21 cellular contexts compared by ENCODE assay signal in the genomic region with DNA sequence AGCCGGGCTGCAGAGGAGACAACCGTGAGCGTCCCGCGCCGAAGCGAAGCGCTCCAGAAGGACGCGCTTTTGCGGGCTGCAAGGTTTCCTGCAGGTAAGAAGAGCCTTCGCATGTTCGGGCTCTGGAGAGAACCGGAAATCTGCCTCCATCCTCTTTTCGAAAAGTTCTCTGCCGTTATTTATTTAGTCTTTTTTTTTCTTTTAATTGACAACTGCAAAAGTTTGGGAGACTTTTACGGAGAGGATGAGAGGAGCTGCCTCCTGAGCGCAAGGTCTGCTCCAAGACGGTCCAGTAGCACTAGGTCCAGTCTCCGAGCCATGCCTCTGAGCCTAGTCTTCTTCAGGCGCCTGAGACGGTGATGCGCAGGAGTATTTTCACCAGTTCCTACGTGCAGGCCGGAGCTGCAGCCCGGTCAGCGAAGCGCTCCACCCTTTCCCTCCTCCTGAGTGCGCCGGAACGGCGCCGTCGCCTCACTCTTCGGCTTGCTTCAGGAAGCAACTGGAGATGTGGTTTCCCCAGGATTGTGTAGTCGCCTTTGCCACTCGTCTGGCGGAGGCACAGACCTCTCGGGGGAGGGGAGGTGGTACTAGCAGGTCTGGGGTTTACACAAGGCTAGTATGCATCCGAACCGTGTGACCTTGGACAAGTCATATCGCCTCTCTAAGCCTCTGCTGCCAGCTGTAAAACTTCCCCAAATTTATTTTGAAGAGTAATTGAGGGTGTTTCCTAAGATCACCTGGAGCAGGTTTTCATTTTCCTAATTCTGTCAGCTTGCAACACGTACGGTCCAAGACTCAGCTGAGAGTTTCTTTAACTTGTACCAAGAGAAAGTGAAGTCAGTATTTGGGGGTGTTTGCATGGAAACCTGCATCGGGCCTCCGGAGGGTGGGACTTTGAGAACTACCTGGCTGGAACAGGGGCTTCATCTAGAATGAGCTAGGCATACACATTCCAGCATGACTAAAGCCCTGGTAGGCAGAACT. TPM values are rescaled to one million over a fixed set of nuclear protein-coding genes. Genes with fewer than 3 reads are reported as not detected.
DNase-seq lines count a peak whose midpoint lies in the region; ATAC-seq, FAIRE-seq and TF ChIP-seq lines count a peak whose summit lies in the region.
"Had no signal": no experiment of that assay in that cellular context is flagged by ENCODE, and none has a peak within 500 bp of the region (broad histone marks: within the 10 kb centered on the region; RNA-seq: fewer than 3 reads in every experiment).

No MANE protein-coding gene starts in this region.

- H3K9me3 ChIP-seq in Panc1 (ENCODE audit: control insufficient read depth, insufficient read depth, low read depth, low read length) (no peaks in the 10 kb centered on the region), endothelial cell of umbilical vein (replicated peaks; ENCODE audit: control insufficient read depth, insufficient read depth, low read length) (no peaks in the 10 kb centered on the region), neural progenitor cell (ENCODE audit: low read depth) (no peaks in the 10 kb centered on the region), pancreas (no peaks in the 10 kb centered on the region)
- H3K9me3 ChIP-seq: Caco-2, SJCRH30 had no signal

- no peak for FAIRE-seq in endothelial cell of umbilical vein (lab: Jason Lieb, UNC)
- FAIRE-seq in pancreas (lab: Jason Lieb, UNC): no peak

- peak; percentile 27; the same call in 1 of the 2 replicates for ATAC-seq in Panc1
- no peak for ATAC-seq in pancreas

- H3F3A ChIP-seq in neural progenitor cell (ENCODE audit: low read depth): peaks cover 30% of the 10 kb centered on the region

- DNase-seq in H7: peak; percentile 59
- DNase-seq in Panc1 (ENCODE audit: low read depth, low spot score): no peak
- DNase-seq in endothelial cell of umbilical vein (ENCODE audit: low read depth, low spot score): no peak
- DNase-seq in neural progenitor cell (ENCODE audit: low spot score): peak; percentile 64
- no peak for DNase-seq in AG20443 (ENCODE audit: low spot score)
- DNase-seq in MV-4-11 (lab: John Stamatoyannopoulos, UW): no peak
- DNase-seq in pancreas: no peak
- DNase-seq: Caco-2; CD4-positive, CD25-positive, alpha-beta regulatory T cell; DMS153; HFFc6; IMR-90; NCI-H1105 treated with DMSO at 0.1 percent for 48 hours; NCI-H187; NCI-H526 treated with DMSO at 0.1 percent for 48 hours; NK-92 treated with Interleukin-12 subunit alpha and Interleukin-12 subunit beta, amount 100 ng/mL, for 24 hours; SJCRH30 had no signal

- no peak for TF ChIP-seq POLR2A in endothelial cell of umbilical vein (IDR thresholded peaks at IDR 0.05; ENCODE audit: low read depth, low read length)

- H3K4me2 ChIP-seq in endothelial cell of umbilical vein (ENCODE audit: insufficient read depth, low read length): no peak overlapping the region
- no peak overlapping the region for H3K4me2 ChIP-seq in neural progenitor cell

- H4K20me1 ChIP-seq in endothelial cell of umbilical vein (replicated peaks; ENCODE audit: control insufficient read depth, extremely low read depth, insufficient read depth, low read length) (no peaks in the 10 kb centered on the region), neural progenitor cell (ENCODE audit: low read depth) (peaks cover 88% of the 10 kb centered on the region)

- H3K36me3 ChIP-seq in H7 (replicated peaks; ENCODE audit: control insufficient read depth, insufficient read depth, low read length) (no peaks in the 10 kb centered on the region), Panc1 (ENCODE audit: control insufficient read depth, insufficient read depth, low read length) (no peaks in the 10 kb centered on the region), endothelial cell of umbilical vein (ENCODE audit: control insufficient read depth in 2 of 2, extremely low read depth in 1 of 2, insufficient read depth in 2 of 2, low read length in 2 of 2) (no peaks in the 10 kb centered on the region), neural progenitor cell (no peaks in the 10 kb centered on the region), pancreas (no peaks in the 10 kb centered on the region)
- H3K36me3 ChIP-seq: SJCRH30 had no signal

- CTCF ChIA-PET in Panc1 (lab: Charles Lee): no interaction called here
- CTCF ChIA-PET in endothelial cell of umbilical vein (lab: Charles Lee): no interaction called here

- no peak overlapping the region for H3K27ac Mint-ChIP-seq in neural progenitor cell
- H3K27ac Mint-ChIP-seq: B cell; CD4-positive, CD25-positive, alpha-beta regulatory T cell; HFFc6 had no signal

- H3K4me1 ChIP-seq in Panc1 (ENCODE audit: control insufficient read depth, insufficient read depth, low read length): no peaks in the 10 kb centered on the region; the same call in 1 of the 2 replicates
- no peaks in the 10 kb centered on the region for H3K4me1 ChIP-seq in endothelial cell of umbilical vein (ENCODE audit: control insufficient read depth, extremely low read depth, insufficient read depth, low read length)
- peaks cover 26% of the 10 kb centered on the region for H3K4me1 ChIP-seq in neural progenitor cell
- peaks cover 0 to 11% (median 0%) of the 10 kb centered on the region in 3 donors for H3K4me1 ChIP-seq in pancreas
- H3K4me1 ChIP-seq: Caco-2, SJCRH30 had no signal

- 4 to 5% methylated on average over 46 of the region's 46 CpGs for WGBS in pancreas, 2 donors

- H3K4me3 Mint-ChIP-seq in neural progenitor cell: no peak overlapping the region
- H3K4me3 Mint-ChIP-seq: B cell; CD4-positive, CD25-positive, alpha-beta regulatory T cell; HFFc6 had no signal

- BruUV-seq in Panc1 (replicated peaks; lab: Mats Ljungman, UMichigan) (no TSS peak), endothelial cell of umbilical vein (replicated peaks; lab: Mats Ljungman, UMichigan) (no TSS peak)

- in situ Hi-C loops in Panc1 (cut with HindIII; ENCODE audit: low pct_unique_long_range_greater_than_20kb, low sequenced_read_pairs): no loop called here

- no peak for TF ChIP-seq CTCF in Panc1 (IDR thresholded peaks at IDR 0.05)
- no peak for TF ChIP-seq CTCF in endothelial cell of umbilical vein (IDR thresholded peaks at IDR 0.05; ENCODE audit: extremely low read depth in 1 of 2, insufficient read depth in 1 of 2, low read depth in 1 of 2, low read length in 2 of 2)
- no peak for TF ChIP-seq CTCF in neural progenitor cell (IDR thresholded peaks at IDR 0.05)
- TF ChIP-seq CTCF in pancreas (IDR thresholded peaks at IDR 0.05): no peak

- H3K27ac ChIP-seq in Panc1 (ENCODE audit: low read length) (no peak overlapping the region), endothelial cell of umbilical vein (ENCODE audit: insufficient read depth, low read depth, low read length) (no peak overlapping the region), neural progenitor cell (no peak overlapping the region), pancreas (no peak overlapping the region)
- H3K27ac ChIP-seq: SJCRH30 had no signal

- intact Hi-C loops in Panc1 (cut with micrococcal nuclease; ENCODE audit: unreplicated experiment): no loop called here
- intact Hi-C loops in endothelial cell of umbilical vein (cut with micrococcal nuclease): no loop called here
- intact Hi-C loops in pancreas (cut with DNase I): no loop called here

- H3K79me2 ChIP-seq in endothelial cell of umbilical vein (ENCODE audit: control insufficient read depth, insufficient read depth, low read length) (no peaks in the 10 kb centered on the region), neural progenitor cell (ENCODE audit: low read depth) (no peaks in the 10 kb centered on the region)

- dilution Hi-C loops in endothelial cell of umbilical vein (cut with MboI; ENCODE audit: extremely low pct_ligation_motif_present, low sequenced_read_pairs): no loop called here

- H3K27me3 Mint-ChIP-seq in neural progenitor cell (ENCODE audit: insufficient read depth, low read depth): peaks cover 91% of the 10 kb centered on the region

- peaks cover 24% of the 10 kb centered on the region for H3K4me1 Mint-ChIP-seq in neural progenitor cell

- peaks cover 2% of the 10 kb centered on the region for H3K9me3 Mint-ChIP-seq in neural progenitor cell

- no peak overlapping the region for H3K4me3 ChIP-seq in H7 (ENCODE audit: insufficient read depth, low read depth, low read length)
- H3K4me3 ChIP-seq in Panc1 (ENCODE audit: low read depth in 2 of 2, low read length in 2 of 2): peak overlapping the region in 1 of 2 experiments; percentile 2; a peak in 1 of 4 replicates
- H3K4me3 ChIP-seq in endothelial cell of umbilical vein (replicated peaks in 1 of 3; ENCODE audit: insufficient read depth in 1 of 3, low read depth in 1 of 3, low read length in 3 of 3): no peak overlapping the region
- no peak overlapping the region for H3K4me3 ChIP-seq in neural progenitor cell
- no peak overlapping the region for H3K4me3 ChIP-seq in pancreas
- H3K4me3 ChIP-seq: SJCRH30 had no signal

- POLR2A ChIA-PET in Panc1 (lab: Charles Lee): interaction anchor here (0.7 kb wide), 1 partner anchor 173 kb away, joined by 3 read pairs; the partner anchor contains the start of gene GPR151
- POLR2A ChIA-PET in endothelial cell of umbilical vein (lab: Charles Lee): no interaction called here

- H3K27me3 ChIP-seq in H7 (ENCODE audit: control insufficient read depth, insufficient read depth, low read length) (peaks cover 94% of the 10 kb centered on the region), Panc1 (ENCODE audit: control insufficient read depth, insufficient read depth, low read length) (peaks cover 13% of the 10 kb centered on the region), endothelial cell of umbilical vein (ENCODE audit: control insufficient read depth in 2 of 2, insufficient read depth in 2 of 2, low read length in 2 of 2) (peaks cover 77 to 96% of the 10 kb centered on the region in 2 experiments), neural progenitor cell (peaks cover 100% of the 10 kb centered on the region), pancreas (peaks cover 6 to 57% (median 18%) of the 10 kb centered on the region in 4 donors)
- H3K27me3 ChIP-seq: SJCRH30 had no signal

- no peaks in the 10 kb centered on the region for H3K9me1 ChIP-seq in endothelial cell of umbilical vein (replicated peaks; ENCODE audit: control insufficient read depth, extremely low read depth, insufficient read depth, low read length)

- no peak overlapping the region for H2AFZ ChIP-seq in endothelial cell of umbilical vein (ENCODE audit: low read depth, low read length)
- H2AFZ ChIP-seq in neural progenitor cell (replicated peaks): no peak overlapping the region

- H3K9ac ChIP-seq in endothelial cell of umbilical vein (replicated peaks; ENCODE audit: extremely low read depth, insufficient read depth, low read length) (no peak overlapping the region), neural progenitor cell (no peak overlapping the region)

- H3K36me3 Mint-ChIP-seq in neural progenitor cell: no peaks in the 10 kb centered on the region

RNA-seq across cellular contexts. Expression of gene POU4F3, which starts 4.5 kb away (rescaled TPM):
- total RNA-seq in H7 (2014; rRNA removed; shearing (Covaris generic)): 0.28 TPM in 1 of 2 replicates, not detected in the other
- 0.15 TPM for total RNA-seq in Panc1 (2021; ENCODE audit: unreplicated experiment)
- polyA plus RNA-seq in Panc1 (2012; ENCODE audit: insufficient read length): not detected
- total RNA-seq in endothelial cell of umbilical vein: not detected in 2 replicates
- 0.08 and 0.10 TPM in 2 replicates for polyA plus RNA-seq in endothelial cell of umbilical vein
- 0.08 TPM in 2 replicates for polyA plus RNA-seq in endothelial cell of umbilical vein (2011; cell fraction: cytosol; rRNA removed)
- polyA plus RNA-seq in endothelial cell of umbilical vein (2011; cell fraction: nucleus; rRNA removed): 0.10 TPM in 1 of 2 replicates, not detected in the other
- polyA plus RNA-seq in endothelial cell of umbilical vein (2012): 0.08 TPM in 1 of 2 replicates, not detected in the other
- polyA minus RNA-seq in endothelial cell of umbilical vein: 0.10 and 0.36 TPM in 2 replicates
- polyA minus RNA-seq in endothelial cell of umbilical vein (2011; cell fraction: cytosol; rRNA and poly(A)+ RNA removed): not detected
- 0.14 TPM in 1 of 2 replicates, not detected in the other for polyA minus RNA-seq in endothelial cell of umbilical vein (2011; cell fraction: nucleus; rRNA and poly(A)+ RNA removed)
- total RNA-seq in neural progenitor cell (ENCODE audit: low replicate concordance): 0.19 and 0.22 TPM in 2 replicates
- total RNA-seq in pancreas: not detected
- not detected for polyA plus RNA-seq in pancreas
- total RNA-seq: B cell, Caco-2, G401, IMR-90, OCI-LY7, RPMI7951 had no signal
- polyA plus RNA-seq: CD4-positive, CD25-positive, alpha-beta regulatory T cell had no signal

Comparison
In these comparisons a context has a peak if more than half of its experiments do, and no peak if none do; other contexts are left out.
1. DNase-seq: peak in H7 (single experiment) and neural progenitor cell (single experiment); none in Panc1 (single experiment), endothelial cell of umbilical vein (single experiment), AG20443 (single experiment), MV-4-11 (single experiment) and pancreas (0 of 6).